Comparison of ENCODE assay signal across 8 cellular contexts in the genomic region with DNA sequence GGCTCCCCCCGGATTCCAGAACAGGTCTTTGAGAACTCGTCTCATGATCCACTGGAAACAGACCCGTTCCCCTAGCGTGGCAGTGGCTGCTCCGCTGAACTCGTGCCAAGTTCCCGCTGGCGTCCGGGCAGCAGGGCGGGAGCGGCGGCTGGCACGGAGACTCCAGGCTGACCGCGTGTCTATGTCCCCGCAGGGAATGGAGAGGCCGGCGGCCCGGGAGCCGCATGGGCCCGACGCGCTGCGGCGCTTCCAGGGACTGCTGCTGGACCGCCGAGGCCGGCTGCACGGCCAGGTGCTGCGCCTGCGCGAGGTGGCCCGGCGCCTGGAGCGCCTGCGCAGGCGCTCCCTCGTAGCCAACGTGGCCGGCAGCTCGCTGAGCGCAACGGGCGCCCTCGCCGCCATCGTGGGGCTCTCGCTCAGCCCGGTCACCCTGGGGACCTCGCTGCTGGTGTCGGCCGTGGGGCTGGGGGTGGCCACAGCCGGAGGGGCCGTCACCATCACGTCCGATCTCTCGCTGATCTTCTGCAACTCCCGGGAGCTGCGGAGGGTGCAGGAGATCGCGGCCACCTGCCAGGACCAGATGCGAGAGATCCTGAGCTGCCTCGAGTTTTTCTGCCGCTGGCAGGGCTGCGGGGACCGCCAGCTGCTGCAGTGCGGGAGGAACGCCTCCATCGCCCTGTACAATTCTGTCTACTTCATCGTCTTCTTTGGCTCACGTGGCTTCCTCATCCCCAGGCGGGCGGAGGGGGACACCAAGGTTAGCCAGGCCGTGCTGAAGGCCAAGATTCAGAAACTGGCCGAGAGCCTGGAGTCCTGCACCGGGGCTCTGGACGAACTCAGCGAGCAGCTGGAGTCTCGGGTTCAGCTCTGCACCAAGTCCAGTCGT. TPM values are rescaled to one million over a fixed set of nuclear protein-coding genes. Genes with fewer than 3 reads are reported as not detected.
DNase-seq lines count a peak whose midpoint lies in the region; ATAC-seq and TF ChIP-seq lines count a peak whose summit lies in the region.

No MANE protein-coding gene starts in this region.

- peak in 2 of 3 donors; percentile 1 to 75 for TF ChIP-seq POLR2A in spleen (IDR thresholded peaks at IDR 0.05)

- peaks cover 0 to 3% (median 0%) of the 10 kb centered on the region in 3 donors for H3K27me3 Mint-ChIP-seq in immature natural killer cell (ENCODE audit: low read depth in 3 of 3)

- peak; percentile 26 for DNase-seq in NK-92 treated with Interleukin-12 subunit alpha and Interleukin-12 subunit beta, amount 100 ng/mL, for 24 hours (lab: John Stamatoyannopoulos, UW)
- DNase-seq in NK-92 (lab: John Stamatoyannopoulos, UW; ENCODE audit: unreplicated experiment) (no peak), NCI-H1105 (lab: John Stamatoyannopoulos, UW) (peak; percentile 82), mammary epithelial cell (peak; percentile 74), immature natural killer cell (peak; percentile 74 to 81 (median 80)), spleen (peak; percentile 95)

- H3K27ac ChIP-seq in mammary epithelial cell (ENCODE audit: insufficient read depth, low read depth, low read length) (peak overlapping the region; percentile 40), spleen (peak overlapping the region; percentile 74 to 91 (median 90))

- H3K4me3 Mint-ChIP-seq in immature natural killer cell, result peak overlapping the region; percentile 79 to 90 (median 87)

- H3K4me1 ChIP-seq in mammary epithelial cell (ENCODE audit: insufficient read depth, low read length) (peaks cover 27% of the 10 kb centered on the region), spleen (peaks cover 17 to 39% (median 28%) of the 10 kb centered on the region in 6 donors)

- no peaks in the 10 kb centered on the region for H3K9me3 ChIP-seq in mammary epithelial cell (replicated peaks; ENCODE audit: insufficient read depth, low read length)
- H3K9me3 ChIP-seq in spleen, result no peaks in the 10 kb centered on the region

- no peaks in the 10 kb centered on the region for H3K79me2 ChIP-seq in mammary epithelial cell (ENCODE audit: insufficient read depth, low read length)

- peak overlapping the region; percentile 95 for H2AFZ ChIP-seq in mammary epithelial cell (ENCODE audit: low read depth, low read length)

- H3K9ac ChIP-seq in mammary epithelial cell (ENCODE audit: insufficient read depth, low read length), result peak overlapping the region; percentile 24

- no peaks in the 10 kb centered on the region for H3K9me3 Mint-ChIP-seq in immature natural killer cell

- CTCF ChIA-PET in mammary epithelial cell (lab: Charles Lee; ENCODE audit: low non-redundant PET), result interaction anchor here (0.6 kb wide), 1 partner anchor 50 kb away, joined by 12 read pairs; no protein-coding TSS in a partner anchor

- H3K4me1 Mint-ChIP-seq in immature natural killer cell, result peaks cover 21 to 27% of the 10 kb centered on the region in 2 donors

- in situ Hi-C loops in mammary epithelial cell (cut with MboI; ENCODE audit: low sequenced_read_pairs in 2 of 2), result loop anchor here in 1 of 2 donors (10.0 kb wide), 1 partner anchor 198 kb away; no protein-coding TSS in a partner anchor

- peak overlapping the region; percentile 51 to 94 (median 84) for H3K27ac Mint-ChIP-seq in immature natural killer cell

- H3K4me2 ChIP-seq in mammary epithelial cell (ENCODE audit: insufficient read depth, low read depth, low read length), result peak overlapping the region; percentile 91

- intact Hi-C loops in mammary epithelial cell (cut with micrococcal nuclease), result loop anchor here (1.0 to 5.0 kb wide), 2 partner anchors 62 to 310 kb away; no protein-coding TSS in a partner anchor
- intact Hi-C loops in spleen (cut with DNase I; ENCODE audit: low total_unique reads), result no loop called here

- 7% methylated on average over 38 of the region's 80 CpGs for WGBS in mammary epithelial cell (ENCODE audit: low coverage, missing lambda C conversion rate)
- 3 to 9% (median 5%) methylated on average over 24 to 80 of the region's 80 CpGs for WGBS in spleen, 5 donors

- ATAC-seq in HG02642 (IDR thresholded peaks at IDR 0.05; ENCODE audit: poor library complexity, unreplicated experiment), result peak; percentile 88

- peak overlapping the region; percentile 62 for H3K4me3 ChIP-seq in WI38 (ENCODE audit: low read depth, low read length)
- peak overlapping the region; percentile 51 to 62 (median 58) for H3K4me3 ChIP-seq in mammary epithelial cell (replicated peaks in 1 of 3; ENCODE audit: insufficient read depth in 1 of 3, low read depth in 2 of 3, low read length in 3 of 3)
- H3K4me3 ChIP-seq in spleen, result peak overlapping the region; percentile 58 to 77 (median 64)

- no peaks in the 10 kb centered on the region for H3K36me3 Mint-ChIP-seq in immature natural killer cell

- no peaks in the 10 kb centered on the region for H4K20me1 ChIP-seq in mammary epithelial cell (ENCODE audit: insufficient read depth, low read length)

- BruUV-seq in mammary epithelial cell (replicated peaks; lab: Mats Ljungman, UMichigan), result TSS peak; percentile 44

- dilution Hi-C loops in mammary epithelial cell (cut with HindIII; ENCODE audit: low sequenced_read_pairs), result no loop called here

- no peaks in the 10 kb centered on the region for H3K27me3 ChIP-seq in mammary epithelial cell (ENCODE audit: insufficient read depth, low read length)
- H3K27me3 ChIP-seq in spleen (replicated peaks in 1 of 7), result no peaks in the 10 kb centered on the region

- H3K36me3 ChIP-seq in mammary epithelial cell (ENCODE audit: insufficient read depth, low read length) (no peaks in the 10 kb centered on the region), spleen (no peaks in the 10 kb centered on the region)

- TF ChIP-seq CTCF in WI38 (IDR thresholded peaks at IDR 0.05; ENCODE audit: low read depth, low read length) (no peak), mammary epithelial cell (conservative IDR thresholded peaks at IDR 0.05 in 1 of 2, IDR thresholded peaks at IDR 0.05 in 1 of 2; ENCODE audit: extremely low read depth in 1 of 2, insufficient read depth in 1 of 2, low read depth in 1 of 2, low read length in 2 of 2) (no peak), spleen (IDR thresholded peaks at IDR 0.05 in 8 of 11, conservative IDR thresholded peaks at IDR 0.05 in 3 of 11) (peak in 5 of 11 experiments; percentile 4 to 47 (median 31))

RNA-seq across cellular contexts. Expression of a gene that starts 1.5 kb away (rescaled TPM):
- total RNA-seq in mammary epithelial cell (1 to 10 TPM in 1 of 2 donors, under 1 TPM in 1; 0.99 to 2.7 TPM), spleen (10 to 100 TPM in 6 of 7 donors, 1 to 10 TPM in 1; 6.1 to 79.5 (median 16.0) TPM)
- polyA plus RNA-seq in mammary epithelial cell (0.49 TPM), immature natural killer cell (under 1 TPM in 1 of 3 donors, not detected in 2; 0.34 TPM), spleen (1 to 10 TPM; 1.3 to 4.5 (median 2.5) TPM)
- 0.21 TPM for polyA minus RNA-seq in mammary epithelial cell

RNA-seq across cellular contexts. Expression of a gene that starts 26.2 kb away (rescaled TPM):
- total RNA-seq in mammary epithelial cell (10 to 100 TPM; 62.1 to 70.3 TPM), spleen (10 to 100 TPM; 37.2 to 58.1 (median 45.2) TPM)
- polyA plus RNA-seq in mammary epithelial cell (66.1 TPM), immature natural killer cell (10 to 100 TPM; 39.3 to 62.7 (median 51.1) TPM), spleen (10 to 100 TPM; 34.0 to 39.3 (median 35.3) TPM)
- 110 TPM for polyA minus RNA-seq in mammary epithelial cell
